ENCODE assay signal across 1 cellular context in the genomic region with DNA sequence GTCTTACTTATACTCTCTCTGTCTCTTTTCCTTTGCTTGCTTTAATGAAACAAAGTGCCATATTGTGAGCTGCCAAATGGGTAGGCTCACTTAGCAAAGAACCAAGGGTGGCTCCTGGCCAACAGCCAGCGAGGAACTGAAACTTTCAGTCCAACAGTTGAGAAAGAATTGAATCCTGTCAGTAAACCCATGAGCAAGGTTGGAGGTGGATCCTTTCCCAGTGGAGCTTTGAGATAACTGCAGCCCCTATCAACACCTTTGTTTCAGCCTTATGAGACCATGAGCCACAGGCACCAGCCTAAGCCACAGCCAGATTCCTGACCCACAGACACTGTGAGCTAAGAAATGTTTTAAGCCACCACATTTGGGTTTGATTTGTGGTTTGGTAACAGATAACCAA.
TF ChIP-seq lines count a peak whose summit lies in the region.

No MANE protein-coding gene starts in this region.

TF ChIP-seq in GM23338, 12 proteins besides CTCF, POLR2A, EP300 and RAD21 (continued from another document):
- no peak for TF ChIP-seq EZH2 (IDR thresholded peaks at IDR 0.05; ENCODE audit: low read depth, unreplicated experiment)
- no peak for TF ChIP-seq JUNB (IDR thresholded peaks at IDR 0.05; ENCODE audit: unreplicated experiment)
- TF ChIP-seq ZNF331 (CRISPR knock-in tag; IDR thresholded peaks at IDR 0.05; ENCODE audit: low read depth), result no peak
- TF ChIP-seq, protein P1, sequence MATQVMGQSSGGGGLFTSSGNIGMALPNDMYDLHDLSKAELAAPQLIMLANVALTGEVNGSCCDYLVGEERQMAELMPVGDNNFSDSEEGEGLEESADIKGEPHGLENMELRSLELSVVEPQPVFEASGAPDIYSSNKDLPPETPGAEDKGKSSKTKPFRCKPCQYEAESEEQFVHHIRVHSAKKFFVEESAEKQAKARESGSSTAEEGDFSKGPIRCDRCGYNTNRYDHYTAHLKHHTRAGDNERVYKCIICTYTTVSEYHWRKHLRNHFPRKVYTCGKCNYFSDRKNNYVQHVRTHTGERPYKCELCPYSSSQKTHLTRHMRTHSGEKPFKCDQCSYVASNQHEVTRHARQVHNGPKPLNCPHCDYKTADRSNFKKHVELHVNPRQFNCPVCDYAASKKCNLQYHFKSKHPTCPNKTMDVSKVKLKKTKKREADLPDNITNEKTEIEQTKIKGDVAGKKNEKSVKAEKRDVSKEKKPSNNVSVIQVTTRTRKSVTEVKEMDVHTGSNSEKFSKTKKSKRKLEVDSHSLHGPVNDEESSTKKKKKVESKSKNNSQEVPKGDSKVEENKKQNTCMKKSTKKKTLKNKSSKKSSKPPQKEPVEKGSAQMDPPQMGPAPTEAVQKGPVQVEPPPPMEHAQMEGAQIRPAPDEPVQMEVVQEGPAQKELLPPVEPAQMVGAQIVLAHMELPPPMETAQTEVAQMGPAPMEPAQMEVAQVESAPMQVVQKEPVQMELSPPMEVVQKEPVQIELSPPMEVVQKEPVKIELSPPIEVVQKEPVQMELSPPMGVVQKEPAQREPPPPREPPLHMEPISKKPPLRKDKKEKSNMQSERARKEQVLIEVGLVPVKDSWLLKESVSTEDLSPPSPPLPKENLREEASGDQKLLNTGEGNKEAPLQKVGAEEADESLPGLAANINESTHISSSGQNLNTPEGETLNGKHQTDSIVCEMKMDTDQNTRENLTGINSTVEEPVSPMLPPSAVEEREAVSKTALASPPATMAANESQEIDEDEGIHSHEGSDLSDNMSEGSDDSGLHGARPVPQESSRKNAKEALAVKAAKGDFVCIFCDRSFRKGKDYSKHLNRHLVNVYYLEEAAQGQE (IDR thresholded peaks at IDR 0.05; ENCODE audit: unreplicated experiment), result no peak
- TF ChIP-seq, protein P2, sequence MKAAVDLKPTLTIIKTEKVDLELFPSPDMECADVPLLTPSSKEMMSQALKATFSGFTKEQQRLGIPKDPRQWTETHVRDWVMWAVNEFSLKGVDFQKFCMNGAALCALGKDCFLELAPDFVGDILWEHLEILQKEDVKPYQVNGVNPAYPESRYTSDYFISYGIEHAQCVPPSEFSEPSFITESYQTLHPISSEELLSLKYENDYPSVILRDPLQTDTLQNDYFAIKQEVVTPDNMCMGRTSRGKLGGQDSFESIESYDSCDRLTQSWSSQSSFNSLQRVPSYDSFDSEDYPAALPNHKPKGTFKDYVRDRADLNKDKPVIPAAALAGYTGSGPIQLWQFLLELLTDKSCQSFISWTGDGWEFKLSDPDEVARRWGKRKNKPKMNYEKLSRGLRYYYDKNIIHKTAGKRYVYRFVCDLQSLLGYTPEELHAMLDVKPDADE (IDR thresholded peaks at IDR 0.05), result no peak
- no peak for TF ChIP-seq POLR2AphosphoS5 (IDR thresholded peaks at IDR 0.05; ENCODE audit: low read depth)
- no peak for TF ChIP-seq NANOG (IDR thresholded peaks at IDR 0.05; ENCODE audit: borderline replicate concordance)
